In the genomic region with DNA sequence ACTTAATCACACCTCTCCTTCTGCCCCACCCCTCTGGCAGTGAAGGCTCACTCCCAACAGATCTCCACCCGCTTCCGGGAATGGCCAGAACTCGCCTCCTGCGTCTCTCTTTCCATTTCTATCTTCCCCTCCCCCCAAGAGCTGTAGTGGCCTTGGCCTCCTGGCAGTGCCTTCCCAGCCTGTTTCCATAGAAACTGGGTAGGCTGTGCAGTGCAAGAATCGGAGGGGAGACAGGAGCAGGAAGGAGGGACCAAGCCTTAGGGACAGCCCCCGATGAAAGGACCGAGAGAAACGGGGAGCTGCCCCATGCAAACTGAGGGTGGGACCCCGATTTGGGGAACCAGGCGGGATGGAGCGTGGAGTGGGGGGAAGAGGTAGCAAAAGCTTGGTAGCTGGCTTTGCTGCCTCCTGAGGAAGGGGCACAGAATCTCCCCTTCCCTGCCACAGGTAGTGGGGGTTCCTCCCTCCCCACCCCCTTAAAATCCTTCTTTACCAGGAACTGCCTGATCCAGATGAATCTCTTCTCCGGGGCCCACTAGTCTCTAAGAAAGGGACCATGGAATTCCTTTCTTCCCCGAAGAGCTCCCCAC, we compare ENCODE assay signal across 1 cellular context.
TF ChIP-seq lines count a peak whose summit lies in the region.

No MANE protein-coding gene starts in this region.

TF ChIP-seq in GM23338, 12 proteins besides CTCF, POLR2A, EP300 and RAD21 (continued from another document):
- TF ChIP-seq, protein P1, sequence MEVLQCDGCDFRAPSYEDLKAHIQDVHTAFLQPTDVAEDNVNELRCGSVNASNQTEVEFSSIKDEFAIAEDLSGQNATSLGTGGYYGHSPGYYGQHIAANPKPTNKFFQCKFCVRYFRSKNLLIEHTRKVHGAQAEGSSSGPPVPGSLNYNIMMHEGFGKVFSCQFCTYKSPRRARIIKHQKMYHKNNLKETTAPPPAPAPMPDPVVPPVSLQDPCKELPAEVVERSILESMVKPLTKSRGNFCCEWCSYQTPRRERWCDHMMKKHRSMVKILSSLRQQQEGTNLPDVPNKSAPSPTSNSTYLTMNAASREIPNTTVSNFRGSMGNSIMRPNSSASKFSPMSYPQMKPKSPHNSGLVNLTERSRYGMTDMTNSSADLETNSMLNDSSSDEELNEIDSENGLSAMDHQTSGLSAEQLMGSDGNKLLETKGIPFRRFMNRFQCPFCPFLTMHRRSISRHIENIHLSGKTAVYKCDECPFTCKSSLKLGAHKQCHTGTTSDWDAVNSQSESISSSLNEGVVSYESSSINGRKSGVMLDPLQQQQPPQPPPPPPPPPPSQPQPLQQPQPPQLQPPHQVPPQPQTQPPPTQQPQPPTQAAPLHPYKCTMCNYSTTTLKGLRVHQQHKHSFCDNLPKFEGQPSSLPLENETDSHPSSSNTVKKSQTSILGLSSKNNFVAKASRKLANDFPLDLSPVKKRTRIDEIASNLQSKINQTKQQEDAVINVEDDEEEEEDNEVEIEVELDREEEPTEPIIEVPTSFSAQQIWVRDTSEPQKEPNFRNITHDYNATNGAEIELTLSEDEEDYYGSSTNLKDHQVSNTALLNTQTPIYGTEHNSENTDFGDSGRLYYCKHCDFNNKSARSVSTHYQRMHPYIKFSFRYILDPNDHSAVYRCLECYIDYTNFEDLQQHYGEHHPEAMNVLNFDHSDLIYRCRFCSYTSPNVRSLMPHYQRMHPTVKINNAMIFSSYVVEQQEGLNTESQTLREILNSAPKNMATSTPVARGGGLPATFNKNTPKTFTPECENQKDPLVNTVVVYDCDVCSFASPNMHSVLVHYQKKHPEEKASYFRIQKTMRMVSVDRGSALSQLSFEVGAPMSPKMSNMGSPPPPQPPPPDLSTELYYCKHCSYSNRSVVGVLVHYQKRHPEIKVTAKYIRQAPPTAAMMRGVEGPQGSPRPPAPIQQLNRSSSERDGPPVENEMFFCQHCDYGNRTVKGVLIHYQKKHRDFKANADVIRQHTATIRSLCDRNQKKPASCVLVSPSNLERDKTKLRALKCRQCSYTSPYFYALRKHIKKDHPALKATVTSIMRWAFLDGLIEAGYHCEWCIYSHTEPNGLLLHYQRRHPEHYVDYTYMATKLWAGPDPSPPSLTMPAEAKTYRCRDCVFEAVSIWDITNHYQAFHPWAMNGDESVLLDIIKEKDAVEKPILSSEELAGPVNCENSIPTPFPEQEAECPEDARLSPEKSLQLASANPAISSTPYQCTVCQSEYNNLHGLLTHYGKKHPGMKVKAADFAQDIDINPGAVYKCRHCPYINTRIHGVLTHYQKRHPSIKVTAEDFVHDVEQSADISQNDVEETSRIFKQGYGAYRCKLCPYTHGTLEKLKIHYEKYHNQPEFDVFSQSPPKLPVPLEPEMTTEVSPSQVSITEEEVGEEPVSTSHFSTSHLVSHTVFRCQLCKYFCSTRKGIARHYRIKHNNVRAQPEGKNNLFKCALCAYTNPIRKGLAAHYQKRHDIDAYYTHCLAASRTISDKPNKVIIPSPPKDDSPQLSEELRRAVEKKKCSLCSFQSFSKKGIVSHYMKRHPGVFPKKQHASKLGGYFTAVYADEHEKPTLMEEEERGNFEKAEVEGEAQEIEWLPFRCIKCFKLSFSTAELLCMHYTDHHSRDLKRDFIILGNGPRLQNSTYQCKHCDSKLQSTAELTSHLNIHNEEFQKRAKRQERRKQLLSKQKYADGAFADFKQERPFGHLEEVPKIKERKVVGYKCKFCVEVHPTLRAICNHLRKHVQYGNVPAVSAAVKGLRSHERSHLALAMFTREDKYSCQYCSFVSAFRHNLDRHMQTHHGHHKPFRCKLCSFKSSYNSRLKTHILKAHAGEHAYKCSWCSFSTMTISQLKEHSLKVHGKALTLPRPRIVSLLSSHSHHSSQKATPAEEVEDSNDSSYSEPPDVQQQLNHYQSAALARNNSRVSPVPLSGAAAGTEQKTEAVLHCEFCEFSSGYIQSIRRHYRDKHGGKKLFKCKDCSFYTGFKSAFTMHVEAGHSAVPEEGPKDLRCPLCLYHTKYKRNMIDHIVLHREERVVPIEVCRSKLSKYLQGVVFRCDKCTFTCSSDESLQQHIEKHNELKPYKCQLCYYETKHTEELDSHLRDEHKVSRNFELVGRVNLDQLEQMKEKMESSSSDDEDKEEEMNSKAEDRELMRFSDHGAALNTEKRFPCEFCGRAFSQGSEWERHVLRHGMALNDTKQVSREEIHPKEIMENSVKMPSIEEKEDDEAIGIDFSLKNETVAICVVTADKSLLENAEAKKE (CRISPR knock-in tag; IDR thresholded peaks at IDR 0.05): 0 out of 2 replicates have a peak, but pooled peaks have one; percentile 1
- TF ChIP-seq POLR2AphosphoS5 (IDR thresholded peaks at IDR 0.05; ENCODE audit: low read depth): no peak
